12 cellular contexts compared by ENCODE assay signal in genomic region chr18:46672062-46672970, GRCh38. TPM values are rescaled to one million over a fixed set of nuclear protein-coding genes. Genes with fewer than 3 reads are reported as not detected.
DNase-seq lines count a peak whose midpoint lies in the region; ATAC-seq and TF ChIP-seq lines count a peak whose summit lies in the region.
"Had no signal": no experiment of that assay in that cellular context is flagged by ENCODE, and none has a peak within 500 bp of the region (broad histone marks: within the 10 kb centered on the region; RNA-seq: fewer than 3 reads in every experiment).

No MANE protein-coding gene starts in this region.

- peaks cover 13 to 23% (median 21%) of the 10 kb centered on the region in 3 donors for H3K4me1 Mint-ChIP-seq in T-cell

- H2AFZ ChIP-seq in DND-41 (ENCODE audit: low read depth, low read length): no peak overlapping the region
- H2AFZ ChIP-seq: neural progenitor cell had no signal

- H4K20me1 ChIP-seq in BLaER1 treated with 17β-estradiol and CSF1 and Interleukin-3, amounts not matched to agents 10 nM and 100 nM: no peaks in the 10 kb centered on the region
- H4K20me1 ChIP-seq in DND-41 (ENCODE audit: insufficient read depth, low read length): peaks cover 3% of the 10 kb centered on the region; the same call in 1 of the 2 replicates

- H3K9ac ChIP-seq in BLaER1 treated with 17β-estradiol and CSF1 and Interleukin-3, amounts not matched to agents 10 nM and 100 nM: no peak overlapping the region
- H3K9ac ChIP-seq in DND-41 (ENCODE audit: low read depth, low read length): no peak overlapping the region
- H3K9ac ChIP-seq: neural progenitor cell had no signal

- H3K4me3 Mint-ChIP-seq in T-cell: no peak overlapping the region
- H3K4me3 Mint-ChIP-seq: neural progenitor cell had no signal

- no peaks in the 10 kb centered on the region for H3K79me2 ChIP-seq in DND-41 (ENCODE audit: insufficient read depth, low read length)

- peak overlapping the region; percentile 30 to 80 (median 65) for H3K4me2 ChIP-seq in BLaER1 treated with 17β-estradiol and CSF1 and Interleukin-3, amounts not matched to agents 10 nM and 100 nM
- H3K4me2 ChIP-seq in DND-41 (ENCODE audit: insufficient read depth, low read length): no peak overlapping the region
- H3K4me2 ChIP-seq: neural progenitor cell had no signal

- H3K27ac Mint-ChIP-seq in T-cell: peak overlapping the region; percentile 28 to 64
- H3K27ac Mint-ChIP-seq: neural progenitor cell had no signal

- H3K9me3 ChIP-seq in BLaER1 treated with 17β-estradiol and CSF1 and Interleukin-3, amounts not matched to agents 10 nM and 100 nM (replicated peaks in 1 of 11): peaks cover 0 to 20% (median 3%) of the 10 kb centered on the region in 11 experiments; a peak in 6 of 22 replicates
- no peaks in the 10 kb centered on the region for H3K9me3 ChIP-seq in DND-41 (ENCODE audit: insufficient read depth, low read length, severe bottlenecking)
- no peaks in the 10 kb centered on the region for H3K9me3 ChIP-seq in BE2C
- H3K9me3 ChIP-seq: heart right ventricle, left lung, upper lobe of left lung had no signal

- H3K36me3 Mint-ChIP-seq in T-cell: no peaks in the 10 kb centered on the region
- H3K36me3 Mint-ChIP-seq: neural progenitor cell had no signal

- H3K36me3 ChIP-seq in BLaER1 treated with 17β-estradiol and CSF1 and Interleukin-3, amounts not matched to agents 10 nM and 100 nM: no peaks in the 10 kb centered on the region
- H3K36me3 ChIP-seq in DND-41 (ENCODE audit: insufficient read depth, low read length) (no peaks in the 10 kb centered on the region), brain microvascular endothelial cell (replicated peaks) (no peaks in the 10 kb centered on the region), BE2C (no peaks in the 10 kb centered on the region)
- H3K36me3 ChIP-seq: heart right ventricle, left lung, neural progenitor cell, upper lobe of left lung had no signal

- POLR2A ChIA-PET in T-cell (lab: Charles Lee): interaction anchor here in 1 of 2 donors (0.6 to 0.7 kb wide), 2 partner anchors 226 to 561 kb away, joined by 4 to 5 read pairs; no protein-coding TSS in a partner anchor

- no peak overlapping the region for H3K4me3 ChIP-seq in BLaER1 treated with 17β-estradiol and CSF1 and Interleukin-3, amounts not matched to agents 10 nM and 100 nM
- H3K4me3 ChIP-seq in DND-41 (ENCODE audit: low read depth in 1 of 2, low read length in 2 of 2) (no peak overlapping the region), brain microvascular endothelial cell (ENCODE audit: low read depth, low read length) (no peak overlapping the region), BE2C (ENCODE audit: low read depth, low read length) (no peak overlapping the region)
- H3K4me3 ChIP-seq: heart right ventricle, left lung, neural progenitor cell, upper lobe of left lung had no signal

- no peaks in the 10 kb centered on the region for H3K27me3 ChIP-seq in BLaER1 treated with 17β-estradiol and CSF1 and Interleukin-3, amounts not matched to agents 10 nM and 100 nM
- peaks cover 26% of the 10 kb centered on the region for H3K27me3 ChIP-seq in DND-41 (ENCODE audit: insufficient read depth, low read length, poor library complexity)
- no peaks in the 10 kb centered on the region for H3K27me3 ChIP-seq in brain microvascular endothelial cell (replicated peaks)
- no peaks in the 10 kb centered on the region for H3K27me3 ChIP-seq in BE2C
- H3K27me3 ChIP-seq: left lung, neural progenitor cell, upper lobe of left lung had no signal

- CTCF ChIA-PET in T-cell (lab: Charles Lee): interaction anchor here in 1 of 2 donors (1.4 kb wide), 1 partner anchor 15 kb away, joined by 7 read pairs; no protein-coding TSS in a partner anchor

- H3K27ac ChIP-seq in BLaER1 treated with 17β-estradiol and CSF1 and Interleukin-3, amounts not matched to agents 10 nM and 100 nM: peak overlapping the region in 2 of 11 experiments; percentile 2 to 13; a peak in 2 of 22 replicates
- H3K27ac ChIP-seq in DND-41 (ENCODE audit: low read length) (no peak overlapping the region), brain microvascular endothelial cell (no peak overlapping the region)
- H3K27ac ChIP-seq: heart right ventricle, left lung, neural progenitor cell, upper lobe of left lung had no signal

- in situ Hi-C loops in brain microvascular endothelial cell (cut with HindIII; ENCODE audit: low pct_ligation_motif_present, low sequenced_read_pairs): loop anchor here (25.0 kb wide), 1 partner anchor 510 kb away; a partner anchor contains a TSS

- peaks cover 0 to 3% (median 0%) of the 10 kb centered on the region in 3 donors for H3K9me3 Mint-ChIP-seq in T-cell
- H3K9me3 Mint-ChIP-seq: neural progenitor cell had no signal

- ATAC-seq in DND-41 (ENCODE audit: insufficient read depth, low read depth) (0 out of 3 replicates have a peak, but pooled peaks have one; percentile 35), T-cell (replicated peaks in 1 of 4) (peak; percentile 38 to 93 (median 66)), HG02884 (IDR thresholded peaks at IDR 0.05; ENCODE audit: unreplicated experiment) (no peak)
- ATAC-seq: heart right ventricle, left lung had no signal

- TF ChIP-seq CTCF in DND-41 (IDR thresholded peaks at IDR 0.05; ENCODE audit: borderline replicate concordance, extremely low read depth, low read length, poor library complexity, severe bottlenecking): no peak
- no peak for TF ChIP-seq CTCF in brain microvascular endothelial cell (IDR thresholded peaks at IDR 0.05; ENCODE audit: low read depth, low read length, missing control alignments)
- no peak for TF ChIP-seq CTCF in BE2C (IDR thresholded peaks at IDR 0.05; ENCODE audit: low read depth, low read length)

- no peak for DNase-seq in DND-41
- peak in 6 of 34 experiments; percentile 2 to 18 (median 14) for DNase-seq in T-cell
- DNase-seq in inferior parietal cortex (ENCODE audit: extremely low spot score): peak; percentile 47
- no peak for DNase-seq in brain microvascular endothelial cell
- no peak for DNase-seq in SIG-M5 treated with dmso at 0.1 percent for 504 hours (lab: John Stamatoyannopoulos, UW; ENCODE audit: unreplicated experiment)
- no peak for DNase-seq in BE2C
- DNase-seq: heart right ventricle, left lung, upper lobe of left lung had no signal

- peaks cover 22 to 67% (median 56%) of the 10 kb centered on the region in 10 experiments for H3K4me1 ChIP-seq in BLaER1 treated with 17β-estradiol and CSF1 and Interleukin-3, amounts not matched to agents 10 nM and 100 nM
- H3K4me1 ChIP-seq in DND-41 (ENCODE audit: insufficient read depth, low read length) (no peaks in the 10 kb centered on the region), BE2C (no peaks in the 10 kb centered on the region)
- H3K4me1 ChIP-seq: heart right ventricle, left lung, neural progenitor cell, upper lobe of left lung had no signal

- peaks cover 0 to 6% of the 10 kb centered on the region in 2 donors for H3K27me3 Mint-ChIP-seq in T-cell

RNA-seq across cellular contexts. Expression of gene LOXHD1, which starts 15.3 kb away (rescaled TPM):
- total RNA-seq in T-cell: under 1 TPM in 4 of 5 donors, not detected in 1; 0.07 to 0.21 (median 0.15) TPM
- 0.36 TPM for polyA plus RNA-seq in BE2C (2012; ENCODE audit: insufficient read depth, insufficient read length, low read depth)
